In genomic region chr18:45637546-45638327, GRCh38 we compare ENCODE assay signal across 16 cellular contexts. TPM values are rescaled to one million over a fixed set of nuclear protein-coding genes. Genes with fewer than 3 reads are reported as not detected.
DNase-seq lines count a peak whose midpoint lies in the region; ATAC-seq and TF ChIP-seq lines count a peak whose summit lies in the region.
"Had no signal": no experiment of that assay in that cellular context is flagged by ENCODE, and none has a peak within 500 bp of the region (broad histone marks: within the 10 kb centered on the region; RNA-seq: fewer than 3 reads in every experiment).

No MANE protein-coding gene starts in this region.

- peak overlapping the region; percentile 43 to 65 for H3K27ac ChIP-seq in breast epithelium
- H3K27ac ChIP-seq in mammary epithelial cell (ENCODE audit: insufficient read depth, low read depth, low read length) = no peak overlapping the region
- H3K27ac ChIP-seq in coronary artery = peak overlapping the region; percentile 82 to 92
- H3K27ac ChIP-seq in aorta (ENCODE audit: low read depth in 1 of 2, low read length in 2 of 2) = peak overlapping the region; percentile 72 to 91

- H3K9me3 ChIP-seq in breast epithelium (no peaks in the 10 kb centered on the region), mammary epithelial cell (replicated peaks; ENCODE audit: insufficient read depth, low read length) (no peaks in the 10 kb centered on the region), aorta (ENCODE audit: control insufficient read depth, low read length) (no peaks in the 10 kb centered on the region)
- H3K9me3 ChIP-seq: Caco-2 had no signal

- dilution Hi-C loops in mammary epithelial cell (cut with HindIII; ENCODE audit: low sequenced_read_pairs) = no loop called here

- H3K36me3 ChIP-seq in breast epithelium (no peaks in the 10 kb centered on the region), mammary epithelial cell (ENCODE audit: insufficient read depth, low read length) (no peaks in the 10 kb centered on the region), aorta (ENCODE audit: control insufficient read depth in 1 of 2, insufficient read depth in 2 of 2, low read length in 1 of 2) (no peaks in the 10 kb centered on the region)

- TF ChIP-seq POLR2A in breast epithelium (IDR thresholded peaks at IDR 0.05) = no peak

- H3K4me2 ChIP-seq in mammary epithelial cell (ENCODE audit: insufficient read depth, low read depth, low read length) = no peak overlapping the region

- H3K27me3 ChIP-seq in breast epithelium (no peaks in the 10 kb centered on the region), mammary epithelial cell (ENCODE audit: insufficient read depth, low read length) (no peaks in the 10 kb centered on the region), aorta (ENCODE audit: control insufficient read depth in 1 of 2, insufficient read depth in 2 of 2, low read length in 1 of 2) (no peaks in the 10 kb centered on the region)

- no peak for TF ChIP-seq CTCF in breast epithelium (IDR thresholded peaks at IDR 0.05)
- no peak for TF ChIP-seq CTCF in mammary epithelial cell (conservative IDR thresholded peaks at IDR 0.05 in 1 of 2, IDR thresholded peaks at IDR 0.05 in 1 of 2; ENCODE audit: extremely low read depth in 1 of 2, insufficient read depth in 1 of 2, low read depth in 1 of 2, low read length in 2 of 2)
- TF ChIP-seq CTCF in coronary artery (IDR thresholded peaks at IDR 0.05) = no peak
- no peak for TF ChIP-seq CTCF in omental fat pad (IDR thresholded peaks at IDR 0.05)

- CTCF ChIA-PET in mammary epithelial cell (lab: Charles Lee; ENCODE audit: low non-redundant PET) = no interaction called here

- ATAC-seq in omental fat pad (ENCODE audit: low FRiP score) (peak; percentile 87), aorta (ENCODE audit: low FRiP score) (peak; percentile 83), HG03520 (IDR thresholded peaks at IDR 0.05; ENCODE audit: unreplicated experiment) (no peak)
- ATAC-seq: effector memory CD8-positive, alpha-beta T cell had no signal

- DNase-seq in breast epithelium (ENCODE audit: low spot score in 2 of 2) (no peak), mammary epithelial cell (no peak), coronary artery (ENCODE audit: low spot score) (no peak), omental fat pad (ENCODE audit: low spot score) (no peak), aorta (no peak), NCI-H2196 treated with DMSO at 0.1 percent for 48 hours (lab: John Stamatoyannopoulos, UW; ENCODE audit: unreplicated experiment) (no peak), hepatic stellate cell (ENCODE audit: low spot score) (no peak)
- DNase-seq: activated CD4-positive, alpha-beta memory T cell treated with anti-CD3 and anti-CD28 coated beads, Interleukin-2, amount 10 ng/mL, durations not matched to agents 7 days and 5 days; activated effector memory CD4-positive, alpha-beta T cell treated with anti-CD3 and anti-CD28 coated beads, Interleukin-2, amount 50 U/mL, for 16 hours; Caco-2; effector memory CD8-positive, alpha-beta T cell; hippocampal formation; NCI-H2171 treated with DMSO at 0.1 percent for 48 hours had no signal

- 89% methylated on average over 11 of the region's 11 CpGs for WGBS in mammary epithelial cell (ENCODE audit: low coverage, missing lambda C conversion rate)
- 15 to 21% methylated on average over 11 of the region's 11 CpGs for WGBS in aorta, 2 donors

- H3K4me1 ChIP-seq in breast epithelium = no peaks in the 10 kb centered on the region
- H3K4me1 ChIP-seq in mammary epithelial cell (ENCODE audit: insufficient read depth, low read length) = peaks cover 6% of the 10 kb centered on the region
- H3K4me1 ChIP-seq in aorta (ENCODE audit: control insufficient read depth in 1 of 2, insufficient read depth in 2 of 2, low read length in 2 of 2) = peaks cover 3 to 11% of the 10 kb centered on the region in 2 donors
- H3K4me1 ChIP-seq: Caco-2 had no signal

- BruUV-seq in mammary epithelial cell (replicated peaks; lab: Mats Ljungman, UMichigan) = no TSS peak

- no peaks in the 10 kb centered on the region for H4K20me1 ChIP-seq in mammary epithelial cell (ENCODE audit: insufficient read depth, low read length)

- in situ Hi-C loops in mammary epithelial cell (cut with MboI; ENCODE audit: low sequenced_read_pairs in 2 of 2) = no loop called here

- intact Hi-C loops in breast epithelium (cut with DNase I; ENCODE audit: low total_unique reads) = loop anchor here (5.0 kb wide), 1 partner anchor 570 kb away; no protein-coding TSS in a partner anchor
- intact Hi-C loops in mammary epithelial cell (cut with micrococcal nuclease) = no loop called here
- intact Hi-C loops in aorta (cut with DNase I) = loop anchor here in 1 of 2 donors (10.0 kb wide), 1 partner anchor 393 kb away; no protein-coding TSS in a partner anchor

- H3K4me3 ChIP-seq in breast epithelium = no peak overlapping the region
- no peak overlapping the region for H3K4me3 ChIP-seq in mammary epithelial cell (replicated peaks in 1 of 3; ENCODE audit: insufficient read depth in 1 of 3, low read depth in 2 of 3, low read length in 3 of 3)
- no peak overlapping the region for H3K4me3 ChIP-seq in coronary artery
- no peak overlapping the region for H3K4me3 ChIP-seq in aorta (ENCODE audit: low read length in 2 of 2)

- H2AFZ ChIP-seq in mammary epithelial cell (ENCODE audit: low read depth, low read length) = no peak overlapping the region

- no peaks in the 10 kb centered on the region for H3K79me2 ChIP-seq in mammary epithelial cell (ENCODE audit: insufficient read depth, low read length)

- H3K9ac ChIP-seq in mammary epithelial cell (ENCODE audit: insufficient read depth, low read length) = no peak overlapping the region

RNA-seq across cellular contexts. Expression of gene SLC14A2, which starts 22.5 kb away (rescaled TPM):
- total RNA-seq in breast epithelium (1 to 10 TPM in 1 of 3 donors, not detected in 2; 2.1 TPM), mammary epithelial cell (not detected), omental fat pad (1 to 10 TPM in 1 of 4 donors, under 1 TPM in 2, not detected in 1; 0.44 to 2.1 (median 0.48) TPM), aorta (under 1 TPM in 1 of 2 donors, not detected in 1; 0.54 TPM)
- polyA plus RNA-seq in mammary epithelial cell (0.02 TPM), aorta (under 1 TPM; 0.10 to 0.13 TPM)
- polyA minus RNA-seq in mammary epithelial cell = not detected
- total RNA-seq: A172, LHCN-M2 had no signal
